In genomic region chr18:45645610-45646009, GRCh38 we compare ENCODE assay signal across 38 cellular contexts. TPM values are rescaled to one million over a fixed set of nuclear protein-coding genes. Genes with fewer than 3 reads are reported as not detected.
"Had no signal": no experiment of that assay in that cellular context is flagged by ENCODE, and none has a peak within 500 bp of the region (broad histone marks: within the 10 kb centered on the region; RNA-seq: fewer than 3 reads in every experiment).

No MANE protein-coding gene starts in this region.

- H3K4me3 ChIP-seq: MG63 had no signal

- H3K9me3 ChIP-seq: MG63 had no signal

- H3K36me3 ChIP-seq: MG63 had no signal

- DNase-seq: Karpas-422, Kasumi-1, MG63, MM.1S, MV-4-11, NCI-H1048, NCI-H1092, NCI-H1092 treated with DMSO at 0.1 percent for 48 hours, NCI-H1105, NCI-H1105 treated with DMSO at 0.1 percent for 48 hours, NCI-H1417, NCI-H1417 treated with DMSO at 0.1 percent for 48 hours, NCI-H1436, NCI-H1436 treated with DMSO at 0.1 percent for 48 hours, NCI-H146, NCI-H1694, NCI-H1694 treated with DMSO at 0.1 percent for 48 hours, NCI-H187, NCI-H187 treated with DMSO at 0.1 percent for 48 hours, NCI-H1930, NCI-H2029, NCI-H2029 treated with DMSO at 0.1 percent for 48 hours, NCI-H2081, NCI-H2081 treated with DMSO at 0.1 percent for 48 hours, NCI-H2107, NCI-H2171, NCI-H2171 treated with DMSO at 0.1 percent for 48 hours, NCI-H2227 treated with DMSO at 0.1 percent for 48 hours, NCI-H226, NCI-H345, NCI-H446, NCI-H446 treated with DMSO at 0.1 percent for 48 hours, NCI-H510A, NCI-H510A treated with DMSO at 0.1 percent for 48 hours, NCI-H524, NCI-H524 treated with DMSO at 0.1 percent for 48 hours had no signal

- H3K27me3 ChIP-seq: MG63 had no signal

RNA-seq across cellular contexts. Expression of gene SLC14A2, which starts 30.3 kb away (rescaled TPM):
- total RNA-seq: LHCN-M2, MCF 10A had no signal
